9 cellular contexts compared by ENCODE assay signal in genomic region chr9:91395553-91396470, GRCh38. TPM values are rescaled to one million over a fixed set of nuclear protein-coding genes. Genes with fewer than 3 reads are reported as not detected.
A peak's percentile ranks its signal among the peaks of the same experiment; 100 is the strongest.
DNase-seq lines count a peak whose midpoint lies in the region; ATAC-seq and TF ChIP-seq lines count a peak whose summit lies in the region.
"Had no signal": no experiment of that assay in that cellular context is flagged by ENCODE, and none has a peak within 500 bp of the region (broad histone marks: within the 10 kb centered on the region; RNA-seq: fewer than 3 reads in every experiment).

No MANE protein-coding gene starts in this region.

- DNase-seq in BJ (ENCODE audit: low read depth) (peak; percentile 62), GM23248 (peak; percentile 87), SIG-M5 treated with dmso at 0.1 percent for 504 hours (lab: John Stamatoyannopoulos, UW; ENCODE audit: unreplicated experiment) (peak; percentile 71), fibroblast of villous mesenchyme (ENCODE audit: low read depth) (peak; percentile 85), iPS-NIHi11 (ENCODE audit: low spot score) (no peak), middle frontal gyrus (ENCODE audit: extremely low spot score, low spot score) (no peak), adrenal gland (no peak)
- no peak for DNase-seq in CD4-positive, alpha-beta T cell
- DNase-seq: naive B cell had no signal

- no peaks in the 10 kb centered on the region for H3K36me3 ChIP-seq in BJ (ENCODE audit: control insufficient read depth, insufficient read depth, low read length)
- no peaks in the 10 kb centered on the region for H3K36me3 ChIP-seq in GM23248 (ENCODE audit: low read depth)
- no peaks in the 10 kb centered on the region for H3K36me3 ChIP-seq in adrenal gland (replicated peaks in 1 of 2)

- peak overlapping the region; percentile 30 for H3K4me2 ChIP-seq in GM23248 (ENCODE audit: unreplicated experiment)

- H3K36me3 Mint-ChIP-seq in CD4-positive, alpha-beta T cell (ENCODE audit: low read depth): no peaks in the 10 kb centered on the region

- H4K20me1 ChIP-seq in GM23248 (ENCODE audit: insufficient read depth): no peaks in the 10 kb centered on the region

- no peaks in the 10 kb centered on the region for H3K9me3 Mint-ChIP-seq in CD4-positive, alpha-beta T cell
- H3K9me3 Mint-ChIP-seq: naive B cell had no signal

- 0 out of 2 replicates have a peak overlapping the region, but pooled peaks have one; percentile 5 for H3K9ac ChIP-seq in GM23248

- peaks cover 32% of the 10 kb centered on the region for H3K4me1 ChIP-seq in GM23248 (ENCODE audit: insufficient read depth)
- H3K4me1 ChIP-seq in adrenal gland (replicated peaks in 1 of 2): no peaks in the 10 kb centered on the region

- no peaks in the 10 kb centered on the region for H3K4me1 Mint-ChIP-seq in CD4-positive, alpha-beta T cell (ENCODE audit: low read depth)
- H3K4me1 Mint-ChIP-seq: naive B cell had no signal

- H3K27ac Mint-ChIP-seq in CD4-positive, alpha-beta T cell: no peak overlapping the region

- no peaks in the 10 kb centered on the region for H3K9me3 ChIP-seq in GM23248 (ENCODE audit: low read depth)
- no peaks in the 10 kb centered on the region for H3K9me3 ChIP-seq in adrenal gland (replicated peaks in 1 of 3)
- no peaks in the 10 kb centered on the region for H3K9me3 ChIP-seq in CD4-positive, alpha-beta T cell (ENCODE audit: control insufficient read depth, low read length)

- POLR2A ChIA-PET in BJ (lab: Charles Lee): no interaction called here
- POLR2A ChIA-PET in CD4-positive, alpha-beta T cell (lab: Charles Lee): no interaction called here

- no peaks in the 10 kb centered on the region for H3K9me2 ChIP-seq in GM23248 (ENCODE audit: insufficient read depth)

- no peak overlapping the region for H3K4me3 Mint-ChIP-seq in CD4-positive, alpha-beta T cell
- H3K4me3 Mint-ChIP-seq: naive B cell had no signal

- CTCF ChIA-PET in BJ (lab: Yijun Ruan, JAX): interaction anchor here (0.9 kb wide), 1 partner anchor 10 kb away, joined by 4 read pairs; no protein-coding TSS in a partner anchor
- CTCF ChIA-PET in CD4-positive, alpha-beta T cell (lab: Charles Lee): no interaction called here

- H3F3A ChIP-seq in GM23248 (ENCODE audit: insufficient read depth): peaks cover 51% of the 10 kb centered on the region

- in situ Hi-C loops in GM23248 (cut with MboI): no loop called here

- ATAC-seq in CD4-positive, alpha-beta T cell (ENCODE audit: poor library complexity): no peak

- TF ChIP-seq POLR2A in adrenal gland (IDR thresholded peaks at IDR 0.05): no peak

- H2AFZ ChIP-seq in GM23248: no peak overlapping the region

- H3K27ac ChIP-seq in GM23248 (peak overlapping the region; percentile 50), adrenal gland (peak overlapping the region in 1 of 5 donors; percentile 75)
- H3K27ac ChIP-seq in CD4-positive, alpha-beta T cell (ENCODE audit: low read depth, low read length): no peak overlapping the region

- no peaks in the 10 kb centered on the region for H3K27me3 Mint-ChIP-seq in CD4-positive, alpha-beta T cell

- intact Hi-C loops in adrenal gland (cut with DNase I): no loop called here
- intact Hi-C loops in CD4-positive, alpha-beta T cell (cut with DNase I, micrococcal nuclease): no loop called here

- H3K27me3 ChIP-seq in BJ (ENCODE audit: control insufficient read depth, insufficient read depth, low read length): no peaks in the 10 kb centered on the region
- H3K27me3 ChIP-seq in GM23248 (replicated peaks; ENCODE audit: insufficient read depth): no peaks in the 10 kb centered on the region
- H3K27me3 ChIP-seq in adrenal gland: no peaks in the 10 kb centered on the region
- H3K27me3 ChIP-seq in CD4-positive, alpha-beta T cell (ENCODE audit: control insufficient read depth, insufficient read depth, low read length): no peaks in the 10 kb centered on the region

- H3K4me3 ChIP-seq in BJ (ENCODE audit: low read depth, low read length): no peak overlapping the region
- no peak overlapping the region for H3K4me3 ChIP-seq in GM23248
- H3K4me3 ChIP-seq in fibroblast of villous mesenchyme (ENCODE audit: low read depth, low read length): no peak overlapping the region
- H3K4me3 ChIP-seq in adrenal gland: no peak overlapping the region

- no peak for TF ChIP-seq CTCF in BJ (IDR thresholded peaks at IDR 0.05; ENCODE audit: insufficient read depth, low read depth, low read length)
- no peak for TF ChIP-seq CTCF in fibroblast of villous mesenchyme (IDR thresholded peaks at IDR 0.05; ENCODE audit: insufficient read depth, low read depth, low read length)
- TF ChIP-seq CTCF in adrenal gland (IDR thresholded peaks at IDR 0.05): no peak
- no peak for TF ChIP-seq CTCF in CD4-positive, alpha-beta T cell (IDR thresholded peaks at IDR 0.05)

- 42 to 45% methylated on average over 7 of the region's 7 CpGs for WGBS in GM23248 (ENCODE audit: low coverage in 1 of 2, low lambda C conversion rate in 2 of 2, missing lambda C conversion rate in 2 of 2), 2 experiments
- 71 to 76% (median 75%) methylated on average over 7 of the region's 7 CpGs for WGBS in adrenal gland, 4 donors

- no peaks in the 10 kb centered on the region for H3K79me2 ChIP-seq in GM23248 (ENCODE audit: insufficient read depth)

RNA-seq across cellular contexts. Expression of gene NFIL3, which starts 27.8 kb away (rescaled TPM):
- polyA plus RNA-seq in BJ (2011; rRNA removed) (6.9 and 11.4 TPM in 2 replicates), GM23248 (2016; fragmentation: Nextera tagmentation; extraction: Ambion mirVana) (5.1 and 5.4 TPM in 2 replicates), adrenal gland (10 to 100 TPM; 10.7 to 34.4 (median 34.1) TPM)
- 7.6 and 11.7 TPM in 2 replicates for polyA minus RNA-seq in BJ (2011; rRNA and poly(A)+ RNA removed)
- 10.6 and 11.3 TPM in 2 replicates for total RNA-seq in GM23248 (2014; rRNA removed; shearing (Covaris generic))
- total RNA-seq in fibroblast of villous mesenchyme (15.5 and 18.1 TPM in 2 replicates), adrenal gland (10 to 100 TPM; 14.6 to 74.5 (median 27.3) TPM)
- total RNA-seq in CD4-positive, alpha-beta T cell: 10 to 100 TPM; 31.0 to 32.4 TPM

RNA-seq across cellular contexts. Expression of gene AUH, which starts 34.1 kb away (rescaled TPM):
- polyA plus RNA-seq in BJ (2011; rRNA removed): 4.1 and 5.9 TPM in 2 replicates
- 1.3 and 4.2 TPM in 2 replicates for polyA minus RNA-seq in BJ (2011; rRNA and poly(A)+ RNA removed)
- 8.7 and 18.3 TPM in 2 replicates for total RNA-seq in GM23248 (2014; rRNA removed; shearing (Covaris generic))
- polyA plus RNA-seq in GM23248 (2016; fragmentation: Nextera tagmentation; extraction: Ambion mirVana): 8.9 and 9.9 TPM in 2 replicates
- total RNA-seq in fibroblast of villous mesenchyme: 13.2 and 13.4 TPM in 2 replicates
- 100 to 1,000 TPM in 3 of 8 donors, 10 to 100 TPM in 5; 45.0 to 158 (median 84.1) TPM for total RNA-seq in adrenal gland
- polyA plus RNA-seq in adrenal gland: 10 to 100 TPM; 41.9 to 58.0 (median 45.7) TPM
- 10 to 100 TPM; 16.2 to 17.4 TPM for total RNA-seq in CD4-positive, alpha-beta T cell

Comparison
In these comparisons a context has a peak if more than half of its experiments do, and no peak if none do; other contexts are left out.
1. DNase-seq: peak in BJ (single experiment), GM23248 (single experiment), SIG-M5 treated with dmso at 0.1 percent for 504 hours (single experiment) and fibroblast of villous mesenchyme (single experiment); none in iPS-NIHi11 (single experiment), middle frontal gyrus (single experiment), adrenal gland (0 of 7) and CD4-positive, alpha-beta T cell (0 of 10).